Comparison of ENCODE assay signal across 8 cellular contexts in genomic region chr5:10351882-10352395, GRCh38. TPM values are rescaled to one million over a fixed set of nuclear protein-coding genes. Genes with fewer than 3 reads are reported as not detected.
DNase-seq lines count a peak whose midpoint lies in the region; ATAC-seq and TF ChIP-seq lines count a peak whose summit lies in the region.

No MANE protein-coding gene starts in this region.

- H3K36me3 Mint-ChIP-seq in naive B cell = no peaks in the 10 kb centered on the region

- CTCF ChIA-PET in HCT116 (lab: Charles Lee) = no interaction called here

- H3K27ac ChIP-seq in HCT116 (ENCODE audit: low read depth, low read length) = no peak overlapping the region

- H3K9me3 ChIP-seq in HCT116 (ENCODE audit: control insufficient read depth in 1 of 2, insufficient read depth in 1 of 2, low read depth in 1 of 2, low read length in 2 of 2) = no peaks in the 10 kb centered on the region
- no peaks in the 10 kb centered on the region for H3K9me3 ChIP-seq in adipocyte (ENCODE audit: control insufficient read depth, low read length)

- H3K4me1 ChIP-seq in HCT116 (ENCODE audit: control insufficient read depth in 1 of 2, insufficient read depth in 2 of 2, low read length in 2 of 2) = peaks cover 17 to 24% of the 10 kb centered on the region in 2 experiments
- peaks cover 28% of the 10 kb centered on the region for H3K4me1 ChIP-seq in adipocyte (ENCODE audit: control insufficient read depth, insufficient read depth, low read length)

- TF ChIP-seq CTCF in AG10803 (conservative IDR thresholded peaks at IDR 0.05; ENCODE audit: low read length) (no peak), HCT116 (IDR thresholded peaks at IDR 0.05 in 2 of 3, conservative IDR thresholded peaks at IDR 0.05 in 1 of 3; ENCODE audit: borderline replicate concordance in 1 of 3, insufficient read depth in 1 of 3, low read depth in 2 of 3, low read length in 2 of 3) (no peak)

- H3K27me3 Mint-ChIP-seq in naive B cell = no peaks in the 10 kb centered on the region

- H4K20me1 ChIP-seq in HCT116 (ENCODE audit: insufficient read depth) = no peaks in the 10 kb centered on the region; the same call in 1 of the 2 replicates

- H3K27ac Mint-ChIP-seq in naive B cell = peak overlapping the region in 5 of 6 donors; percentile 49 to 98 (median 91)

- no peak for ATAC-seq in HCT116
- ATAC-seq in naive B cell (ENCODE audit: low read depth in 2 of 2) = no peak
- no peak for ATAC-seq in GM18511 (IDR thresholded peaks at IDR 0.05; ENCODE audit: unreplicated experiment)
- ATAC-seq in HG03025 (IDR thresholded peaks at IDR 0.05; ENCODE audit: low FRiP score, unreplicated experiment) = no peak

- H3K4me3 ChIP-seq in AG10803 (ENCODE audit: low read length) (peak overlapping the region; percentile 83; the same call in 1 of the 2 replicates), HCT116 (replicated peaks in 1 of 2; ENCODE audit: low read depth in 1 of 2, low read length in 2 of 2) (no peak overlapping the region; a peak in 1 of 4 replicates), adipocyte (ENCODE audit: low read length) (peak overlapping the region; percentile 95)

- no peaks in the 10 kb centered on the region for H3K9me3 Mint-ChIP-seq in naive B cell

- no peaks in the 10 kb centered on the region for H3K27me3 ChIP-seq in HCT116 (ENCODE audit: insufficient read depth, low read length)
- H3K27me3 ChIP-seq in adipocyte (replicated peaks; ENCODE audit: control insufficient read depth, insufficient read depth, low read length) = no peaks in the 10 kb centered on the region

- peak overlapping the region; percentile 90; the same call in 1 of the 2 replicates for H3K4me2 ChIP-seq in HCT116 (ENCODE audit: low read length)

- H3K9ac ChIP-seq in HCT116 (ENCODE audit: low read length) (peak overlapping the region; percentile 96; the same call in 1 of the 2 replicates), adipocyte (ENCODE audit: low read length) (peak overlapping the region; percentile 92)

- no peak for TF ChIP-seq RAD21 in HCT116 (IDR thresholded peaks at IDR 0.05; ENCODE audit: low read depth)

- POLR2A ChIA-PET in HCT116 (lab: Charles Lee) = no interaction called here

- H3K4me1 Mint-ChIP-seq in naive B cell = peaks cover 19 to 34% (median 31%) of the 10 kb centered on the region in 3 donors

- RAD21 ChIA-PET in HCT116 (lab: Charles Lee; ENCODE audit: low non-redundant PET in 1 of 2, low total read pairs in 2 of 2, uncharacterized antibody in 2 of 2, unreplicated experiment in 2 of 2) = no interaction called here

- no peak for DNase-seq in AG10803 (ENCODE audit: low read depth)
- DNase-seq in HCT116 (ENCODE audit: low read depth, low spot score) = no peak
- no peak for DNase-seq in adipocyte (ENCODE audit: low read depth)
- DNase-seq in naive B cell = no peak
- DNase-seq in posterior vena cava (ENCODE audit: low spot score) = no peak
- DNase-seq in SK-N-DZ (ENCODE audit: low spot score) = no peak

- BruUV-seq in HCT116 (replicated peaks; lab: Mats Ljungman, UMichigan) = no TSS peak

- no peak overlapping the region for H2AFZ ChIP-seq in HCT116 (ENCODE audit: low read depth, low read length, poor library complexity, severe bottlenecking)

- no peak for TF ChIP-seq POLR2A in HCT116 (IDR thresholded peaks at IDR 0.05; ENCODE audit: borderline replicate concordance, extremely low read depth, insufficient read depth, insufficient read length)

- intact Hi-C loops in HCT116 (cut with micrococcal nuclease) = no loop called here
- intact Hi-C loops in posterior vena cava (cut with DNase I) = no loop called here

- H3K9me2 ChIP-seq in HCT116 (ENCODE audit: insufficient read depth) = no peaks in the 10 kb centered on the region

- H3K36me3 ChIP-seq in HCT116 (ENCODE audit: control insufficient read depth in 1 of 2, insufficient read depth in 2 of 2, low read length in 2 of 2) = no peaks in the 10 kb centered on the region
- H3K36me3 ChIP-seq in adipocyte (ENCODE audit: control insufficient read depth, insufficient read depth, low read length, severe bottlenecking) = no peaks in the 10 kb centered on the region

- peak overlapping the region in 6 of 8 donors; percentile 64 to 100 (median 92) for H3K4me3 Mint-ChIP-seq in naive B cell

- peaks cover 38% of the 10 kb centered on the region for H3K79me2 ChIP-seq in HCT116 (ENCODE audit: insufficient read depth, low read length)

TF ChIP-seq in HCT116, 20 proteins besides CTCF, POLR2A, EP300 and RAD21:
- no peak for TF ChIP-seq YY1 (IDR thresholded peaks at IDR 0.05; ENCODE audit: extremely low read depth, insufficient replicate concordance, low read depth, low read length)
- TF ChIP-seq FOSL1 (IDR thresholded peaks at IDR 0.05; ENCODE audit: low read depth) = no peak
- TF ChIP-seq SP1 (IDR thresholded peaks at IDR 0.05; ENCODE audit: low read depth) = no peak
- no peak for TF ChIP-seq ATF3 (IDR thresholded peaks at IDR 0.05)
- no peak for TF ChIP-seq EGR1 (IDR thresholded peaks at IDR 0.05; ENCODE audit: low read depth)
- no peak for TF ChIP-seq SIN3A (IDR thresholded peaks at IDR 0.05; ENCODE audit: low read depth)
- no peak for TF ChIP-seq CBX3 (IDR thresholded peaks at IDR 0.05; ENCODE audit: low read depth)
- TF ChIP-seq POLR2AphosphoS5 (IDR thresholded peaks at IDR 0.05; ENCODE audit: low read depth, low read length) = no peak
- TF ChIP-seq EZH2phosphoT487 (IDR thresholded peaks at IDR 0.05; ENCODE audit: borderline replicate concordance) = no peak
- TF ChIP-seq SRF (IDR thresholded peaks at IDR 0.05; ENCODE audit: low read depth) = no peak
- no peak for TF ChIP-seq EZH2 (IDR thresholded peaks at IDR 0.05)
- TF ChIP-seq ELF1 (IDR thresholded peaks at IDR 0.05; ENCODE audit: borderline replicate concordance, low read depth) = no peak
- no peak for TF ChIP-seq REST (IDR thresholded peaks at IDR 0.05; ENCODE audit: low read depth)

RNA-seq across cellular contexts. Expression of gene MARCHF6, which starts 1.6 kb away (rescaled TPM):
- total RNA-seq in HCT116 (2021; ENCODE audit: unreplicated experiment) (144 TPM), posterior vena cava (100 to 1,000 TPM; 116 to 127 TPM)
- polyA plus RNA-seq in HCT116 (2012) = 80.6 and 81.7 TPM in 2 replicates
- polyA plus RNA-seq in naive B cell (ENCODE audit: low read depth in 6 of 6) = 10 to 100 TPM; 22.8 to 72.8 (median 48.4) TPM
- 83.8 and 85.0 TPM in 2 replicates for polyA plus RNA-seq in SK-N-DZ (2014; cell fraction: cytosol; rRNA removed)
- 151 and 216 TPM in 2 replicates for polyA plus RNA-seq in SK-N-DZ (2014; cell fraction: nucleus; rRNA removed)

RNA-seq across cellular contexts. Expression of gene CMBL, which starts 44.2 kb away (rescaled TPM):
- 51.0 TPM for total RNA-seq in HCT116 (2021; ENCODE audit: unreplicated experiment)
- 61.6 and 65.5 TPM in 2 replicates for polyA plus RNA-seq in HCT116 (2012)
- polyA plus RNA-seq in naive B cell (ENCODE audit: low read depth in 6 of 6) = not detected
- total RNA-seq in posterior vena cava = 10 to 100 TPM; 11.8 to 20.4 TPM
- 2.3 and 3.7 TPM in 2 replicates for polyA plus RNA-seq in SK-N-DZ (2014; cell fraction: cytosol; rRNA removed)
- 0.60 and 0.94 TPM in 2 replicates for polyA plus RNA-seq in SK-N-DZ (2014; cell fraction: nucleus; rRNA removed)

Comparison
In these comparisons a context has a peak if more than half of its experiments do, and no peak if none do; other contexts are left out.
1. H3K4me3 ChIP-seq: peak in AG10803 (single experiment) and adipocyte (single experiment); none in HCT116 (0 of 2).